ENCODE assay signal across 8 cellular contexts in genomic region chr14:51873221-51873893, GRCh38. TPM values are rescaled to one million over a fixed set of nuclear protein-coding genes. Genes with fewer than 3 reads are reported as not detected.
DNase-seq lines count a peak whose midpoint lies in the region; TF ChIP-seq lines count a peak whose summit lies in the region.

No MANE protein-coding gene starts in this region.

- H3K27me3 ChIP-seq in MM.1S (replicated peaks; ENCODE audit: insufficient read depth, low read length), result no peaks in the 10 kb centered on the region

- H3K36me3 Mint-ChIP-seq in activated naive CD4-positive, alpha-beta T cell treated with anti-CD3 and anti-CD28 coated beads for 36 hours (ENCODE audit: low read depth), result peaks cover 26% of the 10 kb centered on the region

- H3K9me3 ChIP-seq in MM.1S (replicated peaks; ENCODE audit: insufficient read depth, low read length), result no peaks in the 10 kb centered on the region

- intact Hi-C loops in activated naive CD4-positive, alpha-beta T cell treated with anti-CD3 and anti-CD28 coated beads for 36 hours (cut with micrococcal nuclease), result loop anchor here (1.0 kb wide), 4 partner anchors 13 to 58 kb away; partner anchors contain the start of gene GNG2

- H3K27ac ChIP-seq in substantia nigra (ENCODE audit: low read depth, low read length, poor library complexity, severe bottlenecking), result no peak overlapping the region
- H3K27ac ChIP-seq in MM.1S (ENCODE audit: low read length), result no peak overlapping the region

- H3K4me3 Mint-ChIP-seq in activated naive CD4-positive, alpha-beta T cell treated with anti-CD3 and anti-CD28 coated beads for 36 hours, result peak overlapping the region; percentile 34

- CTCF ChIA-PET in activated naive CD4-positive, alpha-beta T cell treated with anti-CD3 and anti-CD28 coated beads for 36 hours (lab: Charles Lee), result no interaction called here

- peak overlapping the region; percentile 84 for H3K27ac Mint-ChIP-seq in activated naive CD4-positive, alpha-beta T cell treated with anti-CD3 and anti-CD28 coated beads for 36 hours

- peak; percentile 22 for DNase-seq in stimulated activated naive CD4-positive, alpha-beta T cell treated with Interleukin-2 at 50 U/mL for 16 hours (lab: John Stamatoyannopoulos, UW)
- no peak for DNase-seq in stimulated activated naive CD4-positive, alpha-beta T cell (lab: John Stamatoyannopoulos, UW)
- DNase-seq in HFF-Myc (ENCODE audit: extremely low read depth, low read depth) (peak; percentile 96), MV-4-11 (lab: John Stamatoyannopoulos, UW) (peak; percentile 60), hepatic stellate cell (ENCODE audit: low spot score) (peak; percentile 51), substantia nigra (lab: John Stamatoyannopoulos, UW) (no peak), MM.1S (no peak)
- peak; percentile 79 for DNase-seq in activated naive CD4-positive, alpha-beta T cell treated with anti-CD3 and anti-CD28 coated beads for 36 hours

- peaks cover 66% of the 10 kb centered on the region for H3K4me1 Mint-ChIP-seq in activated naive CD4-positive, alpha-beta T cell treated with anti-CD3 and anti-CD28 coated beads for 36 hours (ENCODE audit: low read depth)

- no peaks in the 10 kb centered on the region for H3K36me3 ChIP-seq in MM.1S (replicated peaks; ENCODE audit: insufficient read depth, low read length)

- H3F3A ChIP-seq in MM.1S (ENCODE audit: insufficient read depth, low read length), result no peaks in the 10 kb centered on the region

- TF ChIP-seq CTCF in HFF-Myc (IDR thresholded peaks at IDR 0.05; ENCODE audit: low read depth, low read length, missing control alignments) (no peak), MM.1S (IDR thresholded peaks at IDR 0.05; ENCODE audit: low read length) (no peak)

- no peaks in the 10 kb centered on the region for H3K79me2 ChIP-seq in MM.1S (ENCODE audit: low read length)

- no peaks in the 10 kb centered on the region for H4K20me1 ChIP-seq in MM.1S (ENCODE audit: insufficient read depth, low read length)

- H3K4me3 ChIP-seq in HFF-Myc (replicated peaks; ENCODE audit: low read depth, low read length) (no peak overlapping the region), MM.1S (ENCODE audit: low read length) (no peak overlapping the region)

- H3K9ac ChIP-seq in MM.1S (ENCODE audit: low read length), result no peak overlapping the region

- no peaks in the 10 kb centered on the region for H3K27me3 Mint-ChIP-seq in activated naive CD4-positive, alpha-beta T cell treated with anti-CD3 and anti-CD28 coated beads for 36 hours (ENCODE audit: low read depth)

- no peaks in the 10 kb centered on the region for H3K9me3 Mint-ChIP-seq in activated naive CD4-positive, alpha-beta T cell treated with anti-CD3 and anti-CD28 coated beads for 36 hours

- no peak overlapping the region for H3K4me2 ChIP-seq in MM.1S (ENCODE audit: low read depth, low read length)

- H3K9me2 ChIP-seq in MM.1S (replicated peaks; ENCODE audit: insufficient read depth, low read length), result no peaks in the 10 kb centered on the region

- H2AFZ ChIP-seq in MM.1S (ENCODE audit: low read length), result no peak overlapping the region

- no peaks in the 10 kb centered on the region for H3K4me1 ChIP-seq in MM.1S (ENCODE audit: low read length)

RNA-seq across cellular contexts. Expression of gene GNG2, which starts 12.9 kb away (rescaled TPM):
- 100 to 1,000 TPM; 176 to 181 TPM for total RNA-seq in activated naive CD4-positive, alpha-beta T cell treated with anti-CD3 and anti-CD28 coated beads for 36 hours

Comparison
In these comparisons a context has a peak if more than half of its experiments do, and no peak if none do; other contexts are left out.
1. DNase-seq: peak in stimulated activated naive CD4-positive, alpha-beta T cell treated with Interleukin-2 at 50 U/mL for 16 hours (single experiment), HFF-Myc (single experiment), MV-4-11 (single experiment), activated naive CD4-positive, alpha-beta T cell treated with anti-CD3 and anti-CD28 coated beads for 36 hours (single experiment) and hepatic stellate cell (single experiment); none in stimulated activated naive CD4-positive, alpha-beta T cell (0 of 6), substantia nigra (0 of 49) and MM.1S (single experiment).